11 cellular contexts compared by ENCODE assay signal in genomic region chr7:99624487-99624886, GRCh38. TPM values are rescaled to one million over a fixed set of nuclear protein-coding genes. Genes with fewer than 3 reads are reported as not detected.
DNase-seq lines count a peak whose midpoint lies in the region; ATAC-seq and TF ChIP-seq lines count a peak whose summit lies in the region.
"Had no signal": no experiment of that assay in that cellular context is flagged by ENCODE, and none has a peak within 500 bp of the region (broad histone marks: within the 10 kb centered on the region; RNA-seq: fewer than 3 reads in every experiment).

No MANE protein-coding gene starts in this region.

- ATAC-seq in activated naive CD8-positive, alpha-beta T cell treated with anti-CD3 and anti-CD28 coated beads, Interleukin-2, amount 10 ng/mL, durations not matched to agents 7 days and 5 days (ENCODE audit: low read depth): peak; percentile 91
- ATAC-seq in HG03439 (IDR thresholded peaks at IDR 0.05; ENCODE audit: unreplicated experiment): no peak

- POLR2A ChIA-PET in activated naive CD8-positive, alpha-beta T cell treated with anti-CD3 and anti-CD28 coated beads, Interleukin-2, amount 10 ng/mL, durations not matched to agents 7 days and 5 days (lab: Charles Lee): interaction anchor here (0.5 to 1.8 kb wide), 10 partner anchors 9 to 307 kb away, joined by 3 to 13 read pairs (median 6); partner anchors contain the start of genes TRIM4, ZKSCAN5, ZNF394 and ZNF655

- H3K4me3 ChIP-seq in HL-60 (replicated peaks; ENCODE audit: insufficient read depth, low read length): no peak overlapping the region
- H3K4me3 ChIP-seq: pancreas had no signal

- peaks cover 51% of the 10 kb centered on the region for H3K4me1 Mint-ChIP-seq in activated naive CD8-positive, alpha-beta T cell treated with anti-CD3 and anti-CD28 coated beads, Interleukin-2, amount 10 ng/mL, durations not matched to agents 7 days and 5 days

- H3K27ac Mint-ChIP-seq in activated naive CD8-positive, alpha-beta T cell treated with anti-CD3 and anti-CD28 coated beads, Interleukin-2, amount 10 ng/mL, durations not matched to agents 7 days and 5 days: peak overlapping the region; percentile 99

- peaks cover 65% of the 10 kb centered on the region for H3K36me3 Mint-ChIP-seq in activated naive CD8-positive, alpha-beta T cell treated with anti-CD3 and anti-CD28 coated beads, Interleukin-2, amount 10 ng/mL, durations not matched to agents 7 days and 5 days

- peak in 1 of 2 experiments; percentile 80 for DNase-seq in HL-60 (ENCODE audit: low read depth in 1 of 2, low spot score in 1 of 2)
- peak; percentile 54 for DNase-seq in activated CD4-positive, alpha-beta T cell treated with anti-CD3 and anti-CD28 coated beads, Interleukin-2, amount 50 U/mL, for 1 hour
- DNase-seq in activated naive CD8-positive, alpha-beta T cell treated with anti-CD3 and anti-CD28 coated beads, Interleukin-2, amount 10 ng/mL, durations not matched to agents 7 days and 5 days: peak; percentile 82
- peak; percentile 60 to 73 for DNase-seq in stimulated activated CD4-positive, alpha-beta T cell treated with anti-CD3 and anti-CD28 coated beads, Interleukin-2, amount 100 ng/mL, for 24 hours
- no peak for DNase-seq in NOMO-1 treated with DMSO at 0.1 percent for 48 hours (lab: John Stamatoyannopoulos, UW; ENCODE audit: unreplicated experiment)
- no peak for DNase-seq in NCI-H2196 (lab: John Stamatoyannopoulos, UW; ENCODE audit: unreplicated experiment)
- no peak for DNase-seq in H4 (ENCODE audit: low spot score)
- DNase-seq: cerebellar nuclear complex, MM.1S, pancreas had no signal

- peak overlapping the region; percentile 84 for H3K27ac ChIP-seq in HL-60 (replicated peaks)
- H3K27ac ChIP-seq: pancreas had no signal

- no peaks in the 10 kb centered on the region for H3K9me3 Mint-ChIP-seq in activated naive CD8-positive, alpha-beta T cell treated with anti-CD3 and anti-CD28 coated beads, Interleukin-2, amount 10 ng/mL, durations not matched to agents 7 days and 5 days

- H3K27me3 Mint-ChIP-seq in activated naive CD8-positive, alpha-beta T cell treated with anti-CD3 and anti-CD28 coated beads, Interleukin-2, amount 10 ng/mL, durations not matched to agents 7 days and 5 days: no peaks in the 10 kb centered on the region

- peak overlapping the region; percentile 86 for H3K4me3 Mint-ChIP-seq in activated naive CD8-positive, alpha-beta T cell treated with anti-CD3 and anti-CD28 coated beads, Interleukin-2, amount 10 ng/mL, durations not matched to agents 7 days and 5 days

- no peak for TF ChIP-seq CTCF in HL-60 (IDR thresholded peaks at IDR 0.05; ENCODE audit: insufficient read depth, low read length)

- H3K27me3 ChIP-seq in HL-60 (ENCODE audit: insufficient read depth, poor library complexity, severe bottlenecking): no peaks in the 10 kb centered on the region
- H3K27me3 ChIP-seq: pancreas had no signal

RNA-seq across cellular contexts. Expression of gene ZSCAN25, which starts 7.7 kb away (rescaled TPM):
- total RNA-seq in activated naive CD8-positive, alpha-beta T cell treated with anti-CD3 and anti-CD28 coated beads, Interleukin-2, amount 10 ng/mL, durations not matched to agents 7 days and 5 days: 10 to 100 TPM; 35.5 to 42.5 TPM
- total RNA-seq in H4 (2014; rRNA removed; shearing (Covaris generic)): 6.9 and 14.2 TPM in 2 replicates

RNA-seq across cellular contexts. Expression of gene TMEM225B, which starts 26.4 kb away (rescaled TPM):
- 1 to 10 TPM; 1.2 to 2.3 TPM for total RNA-seq in activated naive CD8-positive, alpha-beta T cell treated with anti-CD3 and anti-CD28 coated beads, Interleukin-2, amount 10 ng/mL, durations not matched to agents 7 days and 5 days
- total RNA-seq in H4 (2014; rRNA removed; shearing (Covaris generic)): 0.19 and 1.6 TPM in 2 replicates

RNA-seq across cellular contexts. Expression of gene CYP3A5, which starts 55.3 kb away (rescaled TPM):
- not detected for total RNA-seq in activated naive CD8-positive, alpha-beta T cell treated with anti-CD3 and anti-CD28 coated beads, Interleukin-2, amount 10 ng/mL, durations not matched to agents 7 days and 5 days
- total RNA-seq in H4 (2014; rRNA removed; shearing (Covaris generic)): not detected in 2 replicates

Comparison
In these comparisons a context has a peak if more than half of its experiments do, and no peak if none do; other contexts are left out.
1. DNase-seq: peak in activated CD4-positive, alpha-beta T cell treated with anti-CD3 and anti-CD28 coated beads, Interleukin-2, amount 50 U/mL, for 1 hour (single experiment), activated naive CD8-positive, alpha-beta T cell treated with anti-CD3 and anti-CD28 coated beads, Interleukin-2, amount 10 ng/mL, durations not matched to agents 7 days and 5 days (single experiment) and stimulated activated CD4-positive, alpha-beta T cell treated with anti-CD3 and anti-CD28 coated beads, Interleukin-2, amount 100 ng/mL, for 24 hours (2 of 2); none in NOMO-1 treated with DMSO at 0.1 percent for 48 hours (single experiment), NCI-H2196 (single experiment) and H4 (single experiment).